In the genomic region with DNA sequence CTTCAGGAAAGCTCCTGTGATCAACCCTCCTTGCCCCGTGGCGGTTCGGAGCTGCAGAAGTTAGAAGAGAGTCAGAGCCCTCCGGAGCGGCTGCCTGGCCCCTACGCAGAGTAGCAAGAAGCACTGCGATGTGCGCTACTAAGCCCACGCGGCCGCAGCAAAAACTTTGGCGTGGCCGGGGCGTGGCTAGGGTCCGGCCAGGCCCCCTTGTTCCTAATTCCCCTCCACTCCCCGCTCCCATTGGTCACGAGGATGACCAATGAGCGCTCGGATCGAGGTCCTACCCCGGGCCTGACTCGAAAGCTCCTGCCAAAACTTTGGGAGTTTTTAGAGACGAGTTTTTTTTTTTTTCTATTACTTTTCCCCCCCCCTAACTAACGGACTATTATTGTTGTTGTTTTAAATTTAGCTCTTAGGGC, we compare ENCODE assay signal across 8 cellular contexts. TPM values are rescaled to one million over a fixed set of nuclear protein-coding genes. Genes with fewer than 3 reads are reported as not detected.
DNase-seq lines count a peak whose midpoint lies in the region; ATAC-seq and TF ChIP-seq lines count a peak whose summit lies in the region.

HLX (plus strand) TSS at position 354 of the 419 bp plus-strand sequence. CDS start 415 bp downstream, outside the sequence.

- no peaks in the 10 kb centered on the region for H3K4me1 ChIP-seq in foreskin keratinocyte

- no peak for TF ChIP-seq CTCF in foreskin keratinocyte (conservative IDR thresholded peaks at IDR 0.05)

- POLR2A ChIA-PET in HEK293T (lab: Yijun Ruan, JAX): interaction anchor here (0.5 to 1.0 kb wide), 7 partner anchors 22 to 551 kb away, joined by 3 to 5 read pairs (median 3); no protein-coding TSS in a partner anchor
- POLR2A ChIA-PET in naive thymus-derived CD8-positive, alpha-beta T cell (lab: Charles Lee): no interaction called here

- H3K4me3 Mint-ChIP-seq in activated T-helper 1 cell treated with anti-CD3 and anti-CD28 coated beads, Interleukin-12 subunit alpha, Interleukin-12 subunit beta, Interleukin-2, Interleukin-4 antibody, amounts not matched to agents 30 ng/mL and 10 ng/mL and 1 ng/mL, durations not matched to agents 14 hours and 24 hours and 36 hours: peak within 1 kb of the TSS; percentile 84
- H3K4me3 Mint-ChIP-seq in naive thymus-derived CD8-positive, alpha-beta T cell: peak within 1 kb of the TSS; percentile 66 to 89 (median 82)

- no peaks in the 10 kb centered on the region for H3K9me3 Mint-ChIP-seq in activated T-helper 1 cell treated with anti-CD3 and anti-CD28 coated beads, Interleukin-12 subunit alpha, Interleukin-12 subunit beta, Interleukin-2, Interleukin-4 antibody, amounts not matched to agents 30 ng/mL and 10 ng/mL and 1 ng/mL, durations not matched to agents 14 hours and 24 hours and 36 hours
- H3K9me3 Mint-ChIP-seq in naive thymus-derived CD8-positive, alpha-beta T cell: peaks cover 0 to 2% (median 0%) of the 10 kb centered on the region in 9 donors

- peaks cover 99% of the 10 kb centered on the region for H3K27me3 ChIP-seq in foreskin keratinocyte

- H3K4me1 Mint-ChIP-seq in activated T-helper 1 cell treated with anti-CD3 and anti-CD28 coated beads, Interleukin-12 subunit alpha, Interleukin-12 subunit beta, Interleukin-2, Interleukin-4 antibody, amounts not matched to agents 30 ng/mL and 10 ng/mL and 1 ng/mL, durations not matched to agents 14 hours and 24 hours and 36 hours (ENCODE audit: low read depth): peaks cover 36% of the 10 kb centered on the region
- peaks cover 9 to 49% (median 36%) of the 10 kb centered on the region in 4 donors for H3K4me1 Mint-ChIP-seq in naive thymus-derived CD8-positive, alpha-beta T cell

- peak; percentile 25 for ATAC-seq in foreskin keratinocyte
- peak; percentile 32 to 55 for ATAC-seq in naive thymus-derived CD8-positive, alpha-beta T cell

- peak; percentile 13 for DNase-seq in activated naive CD4-positive, alpha-beta T cell treated with Interleukin-2 at 50 U/mL for 16 hours
- no peak for DNase-seq in activated naive CD4-positive, alpha-beta T cell treated with anti-CD3 and anti-CD28 coated beads, Interleukin-2, amount 50 U/mL, for 16 hours
- DNase-seq in HEK293T (ENCODE audit: extremely low spot score): peak; percentile 92
- peak; percentile 97 for DNase-seq in MV-4-11 (lab: John Stamatoyannopoulos, UW)
- DNase-seq in activated T-helper 1 cell treated with anti-CD3 and anti-CD28 coated beads, Interleukin-12 subunit alpha, Interleukin-12 subunit beta, Interleukin-2, Interleukin-4 antibody, amounts not matched to agents 30 ng/mL and 10 ng/mL and 1 ng/mL, durations not matched to agents 14 hours and 24 hours and 36 hours (ENCODE audit: low spot score): peak; percentile 24
- DNase-seq in foreskin keratinocyte: no peak
- peak in 1 of 10 donors; percentile 33 for DNase-seq in naive thymus-derived CD8-positive, alpha-beta T cell
- DNase-seq in NCI-H1436 (lab: John Stamatoyannopoulos, UW): no peak

- H3K27me3 Mint-ChIP-seq in activated T-helper 1 cell treated with anti-CD3 and anti-CD28 coated beads, Interleukin-12 subunit alpha, Interleukin-12 subunit beta, Interleukin-2, Interleukin-4 antibody, amounts not matched to agents 30 ng/mL and 10 ng/mL and 1 ng/mL, durations not matched to agents 14 hours and 24 hours and 36 hours (ENCODE audit: insufficient read depth): peaks cover 70% of the 10 kb centered on the region
- H3K27me3 Mint-ChIP-seq in naive thymus-derived CD8-positive, alpha-beta T cell: peaks cover 42 to 93% (median 76%) of the 10 kb centered on the region in 5 donors

- CTCF ChIA-PET in HEK293T (lab: Yijun Ruan, JAX): interaction anchor here (0.5 kb wide), 1 partner anchor 687 kb away, joined by 3 read pairs; no protein-coding TSS in a partner anchor

- H3K27ac Mint-ChIP-seq in activated T-helper 1 cell treated with anti-CD3 and anti-CD28 coated beads, Interleukin-12 subunit alpha, Interleukin-12 subunit beta, Interleukin-2, Interleukin-4 antibody, amounts not matched to agents 30 ng/mL and 10 ng/mL and 1 ng/mL, durations not matched to agents 14 hours and 24 hours and 36 hours: peak within 1 kb of the TSS; percentile 84
- peak within 1 kb of the TSS in 4 of 10 donors; percentile 17 to 49 (median 30) for H3K27ac Mint-ChIP-seq in naive thymus-derived CD8-positive, alpha-beta T cell

- peaks cover 9% of the 10 kb centered on the region for H3K36me3 Mint-ChIP-seq in activated T-helper 1 cell treated with anti-CD3 and anti-CD28 coated beads, Interleukin-12 subunit alpha, Interleukin-12 subunit beta, Interleukin-2, Interleukin-4 antibody, amounts not matched to agents 30 ng/mL and 10 ng/mL and 1 ng/mL, durations not matched to agents 14 hours and 24 hours and 36 hours (ENCODE audit: low read depth)
- H3K36me3 Mint-ChIP-seq in naive thymus-derived CD8-positive, alpha-beta T cell: peaks cover 0 to 2% (median 0%) of the 10 kb centered on the region in 3 donors

- H3K27ac ChIP-seq in foreskin keratinocyte: no peak within 1 kb of the TSS

- intact Hi-C loops in activated T-helper 1 cell treated with anti-CD3 and anti-CD28 coated beads, Interleukin-12 subunit alpha, Interleukin-12 subunit beta, Interleukin-2, Interleukin-4 antibody, amounts not matched to agents 30 ng/mL and 10 ng/mL and 1 ng/mL, durations not matched to agents 14 hours and 24 hours and 36 hours (cut with micrococcal nuclease): loop anchor here (1.0 to 10.0 kb wide), 5 partner anchors 10 to 863 kb away; partner anchors contain the start of genes DUSP10 and MARK1

TF ChIP-seq in HEK293T, 16 proteins besides CTCF, POLR2A, EP300 and RAD21:
- TF ChIP-seq SUZ12 (IDR thresholded peaks at IDR 0.05) (no peak), FOXK2 (IDR thresholded peaks at IDR 0.05) (no peak), HDGF (IDR thresholded peaks at IDR 0.05; ENCODE audit: borderline replicate concordance) (no peak), ELF4 (IDR thresholded peaks at IDR 0.05) (no peak), BHLHE40 (IDR thresholded peaks at IDR 0.05; ENCODE audit: borderline replicate concordance) (no peak), LEF1 (IDR thresholded peaks at IDR 0.05; ENCODE audit: borderline replicate concordance) (no peak), FOXA1 (IDR thresholded peaks at IDR 0.05) (no peak), ARNT (IDR thresholded peaks at IDR 0.05) (no peak), FOXM1 (IDR thresholded peaks at IDR 0.05; ENCODE audit: borderline replicate concordance) (no peak), NFRKB (IDR thresholded peaks at IDR 0.05) (no peak), L3MBTL2 (conservative IDR thresholded peaks at IDR 0.05) (peak; percentile 69), CTBP1 (IDR thresholded peaks at IDR 0.05; ENCODE audit: borderline replicate concordance) (no peak), TARDBP (IDR thresholded peaks at IDR 0.05) (0 out of 2 replicates have a peak, but pooled peaks have one; percentile 32), SP1 (IDR thresholded peaks at IDR 0.05) (no peak), ZNF384 (IDR thresholded peaks at IDR 0.05) (no peak; the same call in 1 of the 2 replicates)
- TF ChIP-seq, protein P1, sequence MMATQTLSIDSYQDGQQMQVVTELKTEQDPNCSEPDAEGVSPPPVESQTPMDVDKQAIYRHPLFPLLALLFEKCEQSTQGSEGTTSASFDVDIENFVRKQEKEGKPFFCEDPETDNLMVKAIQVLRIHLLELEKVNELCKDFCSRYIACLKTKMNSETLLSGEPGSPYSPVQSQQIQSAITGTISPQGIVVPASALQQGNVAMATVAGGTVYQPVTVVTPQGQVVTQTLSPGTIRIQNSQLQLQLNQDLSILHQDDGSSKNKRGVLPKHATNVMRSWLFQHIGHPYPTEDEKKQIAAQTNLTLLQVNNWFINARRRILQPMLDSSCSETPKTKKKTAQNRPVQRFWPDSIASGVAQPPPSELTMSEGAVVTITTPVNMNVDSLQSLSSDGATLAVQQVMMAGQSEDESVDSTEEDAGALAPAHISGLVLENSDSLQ (IDR thresholded peaks at IDR 0.05): no peak

RNA-seq across cellular contexts. Expression of gene HLX, which starts in this region (rescaled TPM):
- total RNA-seq in activated T-helper 1 cell treated with anti-CD3 and anti-CD28 coated beads, Interleukin-12 subunit alpha, Interleukin-12 subunit beta, Interleukin-2, Interleukin-4 antibody, amounts not matched to agents 30 ng/mL and 10 ng/mL and 1 ng/mL, durations not matched to agents 14 hours and 24 hours and 36 hours: 5.1 and 6.3 TPM in 2 replicates
- total RNA-seq in foreskin keratinocyte: not detected in 2 replicates
- not detected in 2 replicates for polyA plus RNA-seq in foreskin keratinocyte
- total RNA-seq in naive thymus-derived CD8-positive, alpha-beta T cell: under 1 TPM; 0.10 to 0.33 TPM
- polyA plus RNA-seq in naive thymus-derived CD8-positive, alpha-beta T cell: not detected

Comparison
In these comparisons a context has a peak if more than half of its experiments do, and no peak if none do; other contexts are left out.
1. DNase-seq: peak in activated naive CD4-positive, alpha-beta T cell treated with Interleukin-2 at 50 U/mL for 16 hours (single experiment), HEK293T (single experiment), MV-4-11 (single experiment) and activated T-helper 1 cell treated with anti-CD3 and anti-CD28 coated beads, Interleukin-12 subunit alpha, Interleukin-12 subunit beta, Interleukin-2, Interleukin-4 antibody, amounts not matched to agents 30 ng/mL and 10 ng/mL and 1 ng/mL, durations not matched to agents 14 hours and 24 hours and 36 hours (single experiment); none in activated naive CD4-positive, alpha-beta T cell treated with anti-CD3 and anti-CD28 coated beads, Interleukin-2, amount 50 U/mL, for 16 hours (single experiment), foreskin keratinocyte (0 of 2) and NCI-H1436 (single experiment).
2. Peak in ATAC-seq in foreskin keratinocyte; RNA of the gene not detected or under 1 TPM.
3. Peak in ATAC-seq in naive thymus-derived CD8-positive, alpha-beta T cell; RNA of the gene not detected or under 1 TPM.